In genomic region chr3:164459526-164460151, GRCh38 we compare ENCODE assay signal across 1 cellular context.
TF ChIP-seq lines count a peak whose summit lies in the region.

No MANE protein-coding gene starts in this region.

TF ChIP-seq in GM12878, 131 proteins besides CTCF, POLR2A, EP300 and RAD21 (continued from another document):
- TF ChIP-seq ZBTB11 (CRISPR knock-in tag; IDR thresholded peaks at IDR 0.05), result no peak
- TF ChIP-seq ATF3 (IDR thresholded peaks at IDR 0.05; ENCODE audit: borderline replicate concordance, extremely low read depth, low read depth, low read length), result no peak
- TF ChIP-seq CHD1 (IDR thresholded peaks at IDR 0.05; ENCODE audit: low read depth, low read length), result no peak
- TF ChIP-seq ETV6 (conservative IDR thresholded peaks at IDR 0.05 in 1 of 2, IDR thresholded peaks at IDR 0.05 in 1 of 2; ENCODE audit: borderline replicate concordance in 1 of 2, low read depth in 1 of 2), result no peak
- no peak for TF ChIP-seq SPI1 (IDR thresholded peaks at IDR 0.05; ENCODE audit: borderline replicate concordance, insufficient read depth, low read depth, low read length)
- no peak for TF ChIP-seq SREBF2 (IDR thresholded peaks at IDR 0.05; ENCODE audit: low read length)
- no peak for TF ChIP-seq HDAC2 (IDR thresholded peaks at IDR 0.05)
